ENCODE assay signal across 12 cellular contexts in genomic region chr5:151139015-151139414, GRCh38. TPM values are rescaled to one million over a fixed set of nuclear protein-coding genes. Genes with fewer than 3 reads are reported as not detected.
DNase-seq lines count a peak whose midpoint lies in the region; ATAC-seq and TF ChIP-seq lines count a peak whose summit lies in the region.
"Had no signal": no experiment of that assay in that cellular context is flagged by ENCODE, and none has a peak within 500 bp of the region (broad histone marks: within the 10 kb centered on the region; RNA-seq: fewer than 3 reads in every experiment).

No MANE protein-coding gene starts in this region.

- ATAC-seq in activated CD8-positive, alpha-beta T cell treated with anti-CD3 and anti-CD28 coated beads, Interleukin-2, amount 10 ng/mL, durations not matched to agents 7 days and 5 days = peak; percentile 37
- ATAC-seq in natural killer cell (peak; percentile 85 to 95 (median 94)), HG02938 (IDR thresholded peaks at IDR 0.05; ENCODE audit: unreplicated experiment) (no peak)

- TF ChIP-seq CTCF in natural killer cell (IDR thresholded peaks at IDR 0.05) = no peak

- no peaks in the 10 kb centered on the region for H3K9me3 Mint-ChIP-seq in activated CD8-positive, alpha-beta T cell treated with anti-CD3 and anti-CD28 coated beads, Interleukin-2, amount 10 ng/mL, durations not matched to agents 7 days and 5 days (ENCODE audit: insufficient read depth)
- H3K9me3 Mint-ChIP-seq in natural killer cell = no peaks in the 10 kb centered on the region
- H3K9me3 Mint-ChIP-seq: H9 had no signal

- intact Hi-C loops in natural killer cell (cut with micrococcal nuclease) = loop anchor here (1.0 to 5.0 kb wide), 3 partner anchors 18 to 93 kb away; partner anchors contain the start of gene ANXA6

- peak overlapping the region; percentile 35 for H3K27ac Mint-ChIP-seq in activated CD8-positive, alpha-beta T cell treated with anti-CD3 and anti-CD28 coated beads, Interleukin-2, amount 10 ng/mL, durations not matched to agents 7 days and 5 days
- peak overlapping the region; percentile 80 to 95 for H3K27ac Mint-ChIP-seq in natural killer cell
- H3K27ac Mint-ChIP-seq: H9 had no signal

- peaks cover 85% of the 10 kb centered on the region for H3K36me3 Mint-ChIP-seq in activated CD8-positive, alpha-beta T cell treated with anti-CD3 and anti-CD28 coated beads, Interleukin-2, amount 10 ng/mL, durations not matched to agents 7 days and 5 days (ENCODE audit: low read depth)
- H3K36me3 Mint-ChIP-seq in natural killer cell = peaks cover 39% of the 10 kb centered on the region

- no peak overlapping the region for H3K4me3 Mint-ChIP-seq in activated CD8-positive, alpha-beta T cell treated with anti-CD3 and anti-CD28 coated beads, Interleukin-2, amount 10 ng/mL, durations not matched to agents 7 days and 5 days
- peak overlapping the region; percentile 53 for H3K4me3 Mint-ChIP-seq in natural killer cell
- H3K4me3 Mint-ChIP-seq: H9 had no signal

- DNase-seq in COR-L47 (lab: John Stamatoyannopoulos, UW) = peak; percentile 72
- peak; percentile 6 for DNase-seq in NCI-H2107 (lab: John Stamatoyannopoulos, UW)
- peak; percentile 34 for DNase-seq in activated CD8-positive, alpha-beta T cell treated with anti-CD3 and anti-CD28 coated beads, Interleukin-2, amount 10 ng/mL, durations not matched to agents 7 days and 5 days
- DNase-seq in natural killer cell = peak; percentile 56
- no peak for DNase-seq in GM19240 (ENCODE audit: insufficient read length, low spot score)
- DNase-seq in NCI-H1092 treated with DMSO at 0.1 percent for 48 hours (lab: John Stamatoyannopoulos, UW) = no peak
- DNase-seq: GDM1, glutamatergic neuron, H9, MG63, SJCRH30 had no signal

- no peaks in the 10 kb centered on the region for H3K27me3 Mint-ChIP-seq in activated CD8-positive, alpha-beta T cell treated with anti-CD3 and anti-CD28 coated beads, Interleukin-2, amount 10 ng/mL, durations not matched to agents 7 days and 5 days (ENCODE audit: low read depth)
- H3K27me3 Mint-ChIP-seq in natural killer cell (ENCODE audit: low read depth in 2 of 2) = no peaks in the 10 kb centered on the region

- POLR2A ChIA-PET in activated CD8-positive, alpha-beta T cell treated with anti-CD3 and anti-CD28 coated beads, Interleukin-2, amount 10 ng/mL, durations not matched to agents 7 days and 5 days (lab: Charles Lee) = interaction anchor here (0.8 kb wide), 1 partner anchor 16 kb away, joined by 7 read pairs; no protein-coding TSS in a partner anchor

- H3K4me1 Mint-ChIP-seq in activated CD8-positive, alpha-beta T cell treated with anti-CD3 and anti-CD28 coated beads, Interleukin-2, amount 10 ng/mL, durations not matched to agents 7 days and 5 days (ENCODE audit: low read depth) = peaks cover 72% of the 10 kb centered on the region
- peaks cover 67 to 90% of the 10 kb centered on the region in 2 donors for H3K4me1 Mint-ChIP-seq in natural killer cell

- CTCF ChIA-PET in activated CD8-positive, alpha-beta T cell treated with anti-CD3 and anti-CD28 coated beads, Interleukin-2, amount 10 ng/mL, durations not matched to agents 7 days and 5 days (lab: Charles Lee) = interaction anchor here (1.2 to 7.8 kb wide), 3 partner anchors 11 to 25 kb away, joined by 3 to 74 read pairs (median 13); no protein-coding TSS in a partner anchor

RNA-seq across cellular contexts. Expression of gene ANXA6, which starts 18.6 kb away (rescaled TPM):
- total RNA-seq in activated CD8-positive, alpha-beta T cell treated with anti-CD3 and anti-CD28 coated beads, Interleukin-2, amount 10 ng/mL, durations not matched to agents 7 days and 5 days = 100 to 1,000 TPM; 481 to 495 TPM
- total RNA-seq in natural killer cell = 100 to 1,000 TPM; 504 to 629 (median 535) TPM

RNA-seq across cellular contexts. Expression of gene TNIP1, which starts 58.2 kb away (rescaled TPM):
- total RNA-seq in activated CD8-positive, alpha-beta T cell treated with anti-CD3 and anti-CD28 coated beads, Interleukin-2, amount 10 ng/mL, durations not matched to agents 7 days and 5 days = 100 to 1,000 TPM; 132 to 138 TPM
- 100 to 1,000 TPM; 140 to 180 (median 153) TPM for total RNA-seq in natural killer cell

Comparison
In these comparisons a context has a peak if more than half of its experiments do, and no peak if none do; other contexts are left out.
1. DNase-seq: peak in COR-L47 (single experiment), NCI-H2107 (single experiment), activated CD8-positive, alpha-beta T cell treated with anti-CD3 and anti-CD28 coated beads, Interleukin-2, amount 10 ng/mL, durations not matched to agents 7 days and 5 days (single experiment) and natural killer cell (single experiment); none in GM19240 (single experiment) and NCI-H1092 treated with DMSO at 0.1 percent for 48 hours (single experiment).